In genomic region chr16:82755570-82756282, GRCh38 we compare ENCODE assay signal across 14 cellular contexts.
A peak's percentile ranks its signal among the peaks of the same experiment; 100 is the strongest.
DNase-seq lines count a peak whose midpoint lies in the region; ATAC-seq and TF ChIP-seq lines count a peak whose summit lies in the region.
"Had no signal": no experiment of that assay in that cellular context is flagged by ENCODE, and none has a peak within 500 bp of the region (broad histone marks: within the 10 kb centered on the region; RNA-seq: fewer than 3 reads in every experiment).

No MANE protein-coding gene starts in this region.

- H3K27ac ChIP-seq in Panc1 (ENCODE audit: low read length) (no peak overlapping the region), psoas muscle (peak overlapping the region; percentile 30)
- H3K27ac ChIP-seq: breast epithelium, SJCRH30 had no signal

- peak; percentile 15 for DNase-seq in H7
- DNase-seq in Panc1 (ENCODE audit: low read depth, low spot score), result no peak
- DNase-seq in endothelial cell (ENCODE audit: low spot score), result no peak
- no peak for DNase-seq in psoas muscle
- no peak for DNase-seq in NCI-H446 (lab: John Stamatoyannopoulos, UW)
- no peak for DNase-seq in activated T-helper 2 cell treated with anti-CD3 and anti-CD28 coated beads, Interferon-gamma antibody, Interleukin-2, Interleukin-4, amounts not matched to agents 10 μg/mL and 5 μg/mL and 100 μg/mL, durations not matched to agents 14 hours and 24 hours and 36 hours (ENCODE audit: low spot score)
- DNase-seq: kidney; NCI-H226; SJCRH30; stimulated activated naive CD4-positive, alpha-beta T cell treated with Interleukin-2 at 50 U/mL for 16 hours had no signal

- POLR2A ChIA-PET in Panc1 (lab: Charles Lee), result no interaction called here

- H3K27ac Mint-ChIP-seq in endothelial cell (ENCODE audit: unreplicated experiment), result no peak overlapping the region
- no peak overlapping the region for H3K27ac Mint-ChIP-seq in activated T-helper 2 cell treated with anti-CD3 and anti-CD28 coated beads, Interferon-gamma antibody, Interleukin-2, Interleukin-4, amounts not matched to agents 10 μg/mL and 5 μg/mL and 100 μg/mL, durations not matched to agents 14 hours and 24 hours and 36 hours

- H3K4me1 ChIP-seq in Panc1 (ENCODE audit: control insufficient read depth, insufficient read depth, low read length) (no peaks in the 10 kb centered on the region), psoas muscle (peaks cover 34% of the 10 kb centered on the region)
- H3K4me1 ChIP-seq: breast epithelium, SJCRH30 had no signal

- no peaks in the 10 kb centered on the region for H3K27me3 Mint-ChIP-seq in endothelial cell (ENCODE audit: unreplicated experiment)
- H3K27me3 Mint-ChIP-seq in activated T-helper 2 cell treated with anti-CD3 and anti-CD28 coated beads, Interferon-gamma antibody, Interleukin-2, Interleukin-4, amounts not matched to agents 10 μg/mL and 5 μg/mL and 100 μg/mL, durations not matched to agents 14 hours and 24 hours and 36 hours (ENCODE audit: low read depth), result peaks cover 9% of the 10 kb centered on the region

- H3K4me1 Mint-ChIP-seq in endothelial cell (ENCODE audit: unreplicated experiment), result peaks cover 41% of the 10 kb centered on the region
- H3K4me1 Mint-ChIP-seq in activated T-helper 2 cell treated with anti-CD3 and anti-CD28 coated beads, Interferon-gamma antibody, Interleukin-2, Interleukin-4, amounts not matched to agents 10 μg/mL and 5 μg/mL and 100 μg/mL, durations not matched to agents 14 hours and 24 hours and 36 hours (ENCODE audit: low read depth), result no peaks in the 10 kb centered on the region

- H3K4me3 Mint-ChIP-seq in endothelial cell (ENCODE audit: unreplicated experiment), result no peak overlapping the region
- no peak overlapping the region for H3K4me3 Mint-ChIP-seq in activated T-helper 2 cell treated with anti-CD3 and anti-CD28 coated beads, Interferon-gamma antibody, Interleukin-2, Interleukin-4, amounts not matched to agents 10 μg/mL and 5 μg/mL and 100 μg/mL, durations not matched to agents 14 hours and 24 hours and 36 hours (ENCODE audit: low read depth)

- H3K27me3 ChIP-seq in H7 (ENCODE audit: control insufficient read depth, insufficient read depth, low read length), result no peaks in the 10 kb centered on the region
- H3K27me3 ChIP-seq in Panc1 (ENCODE audit: control insufficient read depth, insufficient read depth, low read length), result no peaks in the 10 kb centered on the region
- no peaks in the 10 kb centered on the region for H3K27me3 ChIP-seq in psoas muscle (ENCODE audit: insufficient read depth in 3 of 3, low read length in 2 of 3)
- H3K27me3 ChIP-seq: breast epithelium, SJCRH30 had no signal

- H3K36me3 ChIP-seq in H7 (replicated peaks; ENCODE audit: control insufficient read depth, insufficient read depth, low read length) (no peaks in the 10 kb centered on the region), Panc1 (ENCODE audit: control insufficient read depth, insufficient read depth, low read length) (no peaks in the 10 kb centered on the region), psoas muscle (ENCODE audit: insufficient read depth in 1 of 2, low read depth in 1 of 2) (no peaks in the 10 kb centered on the region)
- H3K36me3 ChIP-seq: breast epithelium, SJCRH30 had no signal

- CTCF ChIA-PET in Panc1 (lab: Charles Lee), result no interaction called here

- ATAC-seq in Panc1, result no peak
- ATAC-seq in psoas muscle, result no peak
- no peak for ATAC-seq in HG02678 (IDR thresholded peaks at IDR 0.05; ENCODE audit: unreplicated experiment)
- no peak for ATAC-seq in GM18511 (IDR thresholded peaks at IDR 0.05; ENCODE audit: unreplicated experiment)
- ATAC-seq: activated CD4-positive, CD25-positive, alpha-beta regulatory T cell treated with anti-CD3 and anti-CD28 coated beads, Interleukin-2, amount 50 U/mL, for 24 hours had no signal

- no peaks in the 10 kb centered on the region for H3K36me3 Mint-ChIP-seq in endothelial cell (ENCODE audit: low read depth, unreplicated experiment)
- no peaks in the 10 kb centered on the region for H3K36me3 Mint-ChIP-seq in activated T-helper 2 cell treated with anti-CD3 and anti-CD28 coated beads, Interferon-gamma antibody, Interleukin-2, Interleukin-4, amounts not matched to agents 10 μg/mL and 5 μg/mL and 100 μg/mL, durations not matched to agents 14 hours and 24 hours and 36 hours (ENCODE audit: low read depth)

- intact Hi-C loops in Panc1 (cut with micrococcal nuclease; ENCODE audit: unreplicated experiment) (loop anchor here (1.0 kb wide), 1 partner anchor 72 kb away; no protein-coding TSS in a partner anchor), psoas muscle (cut with DNase I) (no loop called here)
- intact Hi-C loops in activated T-helper 2 cell treated with anti-CD3 and anti-CD28 coated beads, Interferon-gamma antibody, Interleukin-2, Interleukin-4, amounts not matched to agents 10 μg/mL and 5 μg/mL and 100 μg/mL, durations not matched to agents 14 hours and 24 hours and 36 hours (cut with micrococcal nuclease), result no loop called here

- H3K9me3 ChIP-seq in Panc1 (ENCODE audit: control insufficient read depth, insufficient read depth, low read depth, low read length) (no peaks in the 10 kb centered on the region), psoas muscle (no peaks in the 10 kb centered on the region)
- H3K9me3 ChIP-seq: breast epithelium, SJCRH30 had no signal

- TF ChIP-seq CTCF in Panc1 (IDR thresholded peaks at IDR 0.05) (peak; percentile 19; the same call in 1 of the 2 replicates), endothelial cell (IDR thresholded peaks at IDR 0.05; ENCODE audit: unreplicated experiment) (peak; percentile 42), psoas muscle (IDR thresholded peaks at IDR 0.05) (no peak)

- no peaks in the 10 kb centered on the region for H3K9me3 Mint-ChIP-seq in endothelial cell (ENCODE audit: unreplicated experiment)
- no peaks in the 10 kb centered on the region for H3K9me3 Mint-ChIP-seq in activated T-helper 2 cell treated with anti-CD3 and anti-CD28 coated beads, Interferon-gamma antibody, Interleukin-2, Interleukin-4, amounts not matched to agents 10 μg/mL and 5 μg/mL and 100 μg/mL, durations not matched to agents 14 hours and 24 hours and 36 hours

- no TSS peak for BruUV-seq in Panc1 (replicated peaks; lab: Mats Ljungman, UMichigan)

- 87 to 94% (median 91%) methylated on average over 4 of the region's 4 CpGs for WGBS in psoas muscle, 3 donors

- H3K4me3 ChIP-seq in H7 (ENCODE audit: insufficient read depth, low read depth, low read length) (no peak overlapping the region), Panc1 (ENCODE audit: low read depth in 2 of 2, low read length in 2 of 2) (no peak overlapping the region), psoas muscle (no peak overlapping the region)
- H3K4me3 ChIP-seq: breast epithelium, SJCRH30 had no signal

- in situ Hi-C loops in Panc1 (cut with HindIII; ENCODE audit: low pct_unique_long_range_greater_than_20kb, low sequenced_read_pairs), result no loop called here
